Comparison of ENCODE assay signal across 8 cellular contexts in genomic region chr1:33081554-33082305, GRCh38. TPM values are rescaled to one million over a fixed set of nuclear protein-coding genes. Genes with fewer than 3 reads are reported as not detected.
A peak's percentile ranks its signal among the peaks of the same experiment; 100 is the strongest.
DNase-seq lines count a peak whose midpoint lies in the region; ATAC-seq and TF ChIP-seq lines count a peak whose summit lies in the region.

No MANE protein-coding gene starts in this region.

- in situ Hi-C loops in gastrocnemius medialis (cut with MboI; ENCODE audit: low sequenced_read_pairs in 4 of 4), result loop anchor here in 2 of 4 donors (5.0 to 10.0 kb wide), 2 partner anchors 144 to 147 kb away; no protein-coding TSS in a partner anchor

- H3K4me3 Mint-ChIP-seq in GM23338, result peak overlapping the region; percentile 66
- H3K4me3 Mint-ChIP-seq in activated CD8-positive, alpha-beta T cell treated with anti-CD3 and anti-CD28 coated beads for 36 hours, result peak overlapping the region; percentile 74

- H3K27me3 Mint-ChIP-seq in GM23338 (ENCODE audit: insufficient read depth, low read depth, poor library complexity), result peaks cover 27% of the 10 kb centered on the region
- no peaks in the 10 kb centered on the region for H3K27me3 Mint-ChIP-seq in activated CD8-positive, alpha-beta T cell treated with anti-CD3 and anti-CD28 coated beads for 36 hours

- no peaks in the 10 kb centered on the region for H4K20me1 ChIP-seq in GM23338 (replicated peaks; ENCODE audit: insufficient read depth)

- no peaks in the 10 kb centered on the region for H3F3A ChIP-seq in GM23338 (replicated peaks; ENCODE audit: low read depth)

- peak overlapping the region; percentile 96 for H3K4me2 ChIP-seq in GM23338

- TF ChIP-seq CTCF in GM23338 (conservative IDR thresholded peaks at IDR 0.05; ENCODE audit: low read depth in 2 of 2) (no peak), gastrocnemius medialis (IDR thresholded peaks at IDR 0.05 in 4 of 5, conservative IDR thresholded peaks at IDR 0.05 in 1 of 5) (no peak)
- no peak for TF ChIP-seq CTCF in activated CD8-positive, alpha-beta T cell treated with anti-CD3 and anti-CD28 coated beads for 36 hours (IDR thresholded peaks at IDR 0.05)

- H3K36me3 ChIP-seq in GM23338 (ENCODE audit: insufficient read depth) (no peaks in the 10 kb centered on the region), gastrocnemius medialis (no peaks in the 10 kb centered on the region)

- TF ChIP-seq POLR2A in gastrocnemius medialis (IDR thresholded peaks at IDR 0.05), result no peak

- peak; percentile 51 for DNase-seq in GM23338 (ENCODE audit: low spot score)
- DNase-seq in activated CD8-positive, alpha-beta T cell treated with anti-CD3 and anti-CD28 coated beads for 36 hours, result no peak
- peak in 2 of 3 donors; percentile 49 to 55 for DNase-seq in right cardiac atrium
- no peak for DNase-seq in gastrocnemius medialis
- DNase-seq in HuH-7 (ENCODE audit: low spot score), result no peak
- no peak for DNase-seq in ureter (ENCODE audit: low spot score)
- no peak for DNase-seq in DMS 273 (lab: John Stamatoyannopoulos, UW; ENCODE audit: unreplicated experiment)
- no peak for DNase-seq in activated naive CD4-positive, alpha-beta T cell treated with Interleukin-2 at 50 U/mL for 16 hours

- no peaks in the 10 kb centered on the region for H3K9me2 ChIP-seq in GM23338 (ENCODE audit: insufficient read depth)

- H3K79me2 ChIP-seq in GM23338 (replicated peaks; ENCODE audit: insufficient read depth), result no peaks in the 10 kb centered on the region

- POLR2A ChIA-PET in activated CD8-positive, alpha-beta T cell treated with anti-CD3 and anti-CD28 coated beads for 36 hours (lab: Charles Lee), result interaction anchor here (0.6 kb wide), 1 partner anchor 132 kb away, joined by 4 read pairs; no protein-coding TSS in a partner anchor

- H3K36me3 Mint-ChIP-seq in GM23338 (ENCODE audit: low read depth), result no peaks in the 10 kb centered on the region; the same call in 2 of the 3 replicates
- H3K36me3 Mint-ChIP-seq in activated CD8-positive, alpha-beta T cell treated with anti-CD3 and anti-CD28 coated beads for 36 hours (ENCODE audit: low read depth), result no peaks in the 10 kb centered on the region

- H3K27ac ChIP-seq in GM23338 (ENCODE audit: low read depth) (no peak overlapping the region), right cardiac atrium (ENCODE audit: low read length) (no peak overlapping the region), gastrocnemius medialis (peak overlapping the region in 2 of 4 donors; percentile 57 to 66)

- H3K9me3 ChIP-seq in right cardiac atrium (ENCODE audit: control insufficient read depth, low read length) (no peaks in the 10 kb centered on the region), gastrocnemius medialis (no peaks in the 10 kb centered on the region)

- H3K27me3 ChIP-seq in GM23338 (ENCODE audit: insufficient read depth) (peaks cover 64% of the 10 kb centered on the region), right cardiac atrium (ENCODE audit: control insufficient read depth, insufficient read depth) (no peaks in the 10 kb centered on the region), gastrocnemius medialis (no peaks in the 10 kb centered on the region)

- ATAC-seq in GM23338 (peak; percentile 21), right cardiac atrium (peak; percentile 8 to 39), gastrocnemius medialis (peak in 1 of 2 donors; percentile 3)
- no peak for ATAC-seq in activated CD8-positive, alpha-beta T cell treated with anti-CD3 and anti-CD28 coated beads for 36 hours

- H3K4me1 ChIP-seq in GM23338 (ENCODE audit: insufficient read depth) (peaks cover 11% of the 10 kb centered on the region; the same call in 1 of the 2 replicates), right cardiac atrium (ENCODE audit: control insufficient read depth, insufficient read depth, low read length) (no peaks in the 10 kb centered on the region), gastrocnemius medialis (peaks cover 13 to 18% of the 10 kb centered on the region in 2 donors)

- H3K9me3 Mint-ChIP-seq in GM23338, result no peaks in the 10 kb centered on the region
- no peaks in the 10 kb centered on the region for H3K9me3 Mint-ChIP-seq in activated CD8-positive, alpha-beta T cell treated with anti-CD3 and anti-CD28 coated beads for 36 hours

- intact Hi-C loops in activated CD8-positive, alpha-beta T cell treated with anti-CD3 and anti-CD28 coated beads for 36 hours (cut with micrococcal nuclease), result loop anchor here (10.0 kb wide), 1 partner anchor 147 kb away; no protein-coding TSS in a partner anchor
- intact Hi-C loops in right cardiac atrium (cut with DNase I) (loop anchor here (10.0 kb wide), 3 partner anchors 147 to 367 kb away; partner anchors contain the start of gene FNDC5 (in 2 of the 4)), gastrocnemius medialis (cut with DNase I; ENCODE audit: low total_unique reads) (loop anchor here (2.0 to 10.0 kb wide), 2 partner anchors 27 to 377 kb away; partner anchors contain the start of gene SYNC)

- 8% methylated on average over 35 of the region's 35 CpGs for WGBS in right cardiac atrium

- H3K4me3 ChIP-seq in GM23338, result peak overlapping the region; percentile 80
- peak overlapping the region; percentile 63 for H3K4me3 ChIP-seq in right cardiac atrium (ENCODE audit: low read length)
- H3K4me3 ChIP-seq in gastrocnemius medialis, result peak overlapping the region; percentile 63 to 80 (median 68)

- CTCF ChIA-PET in activated CD8-positive, alpha-beta T cell treated with anti-CD3 and anti-CD28 coated beads for 36 hours (lab: Charles Lee), result interaction anchor here (1.4 to 6.9 kb wide), 3 partner anchors 13 to 206 kb away, joined by 5 to 59 read pairs (median 9); no protein-coding TSS in a partner anchor

- no peak overlapping the region for H3K27ac Mint-ChIP-seq in GM23338
- no peak overlapping the region for H3K27ac Mint-ChIP-seq in activated CD8-positive, alpha-beta T cell treated with anti-CD3 and anti-CD28 coated beads for 36 hours

- peak overlapping the region; percentile 99 for H2AFZ ChIP-seq in GM23338

- peaks cover 10% of the 10 kb centered on the region for H3K4me1 Mint-ChIP-seq in GM23338
- peaks cover 18% of the 10 kb centered on the region for H3K4me1 Mint-ChIP-seq in activated CD8-positive, alpha-beta T cell treated with anti-CD3 and anti-CD28 coated beads for 36 hours (ENCODE audit: low read depth)

TF ChIP-seq in GM23338, 12 proteins besides CTCF, POLR2A, EP300 and RAD21:
- no peak for TF ChIP-seq ETS1 (IDR thresholded peaks at IDR 0.05)
- TF ChIP-seq REST (IDR thresholded peaks at IDR 0.05; ENCODE audit: unreplicated experiment), result no peak
- TF ChIP-seq POLR2AphosphoS5 (IDR thresholded peaks at IDR 0.05; ENCODE audit: low read depth), result no peak
- peak; percentile 26 for TF ChIP-seq EZH2 (IDR thresholded peaks at IDR 0.05; ENCODE audit: low read depth, unreplicated experiment)
- no peak for TF ChIP-seq JUNB (IDR thresholded peaks at IDR 0.05; ENCODE audit: unreplicated experiment)
- no peak for TF ChIP-seq CREB1 (CRISPR knock-in tag; IDR thresholded peaks at IDR 0.05; ENCODE audit: low read depth)
- no peak for TF ChIP-seq STAT1 (IDR thresholded peaks at IDR 0.05; ENCODE audit: unreplicated experiment)

RNA-seq across cellular contexts. Expression of gene AZIN2, which starts 0.8 kb away (rescaled TPM):
- 1.2 and 1.4 TPM in 2 replicates for total RNA-seq in GM23338 (2014; rRNA removed; shearing (Covaris generic))
- polyA plus RNA-seq in GM23338 (2016; fragmentation: Nextera tagmentation; extraction: Ambion mirVana), result 0.28 and 0.37 TPM in 2 replicates
- total RNA-seq in activated CD8-positive, alpha-beta T cell treated with anti-CD3 and anti-CD28 coated beads for 36 hours, result 1 to 10 TPM; 2.5 TPM
- 1 to 10 TPM; 4.1 to 7.9 (median 5.4) TPM for total RNA-seq in right cardiac atrium
- 2.4 TPM for polyA plus RNA-seq in right cardiac atrium
- total RNA-seq in gastrocnemius medialis, result 1 to 10 TPM in 3 of 4 donors, under 1 TPM in 1; 0.52 to 3.1 (median 1.2) TPM
- 4.6 TPM for total RNA-seq in ureter

RNA-seq across cellular contexts. Expression of gene AK2, which starts 45.0 kb away (rescaled TPM):
- total RNA-seq in GM23338 (2014; rRNA removed; shearing (Covaris generic)), result 142 and 165 TPM in 2 replicates
- polyA plus RNA-seq in GM23338 (2016; fragmentation: Nextera tagmentation; extraction: Ambion mirVana) (121 and 125 TPM in 2 replicates), right cardiac atrium (149 TPM)
- total RNA-seq in activated CD8-positive, alpha-beta T cell treated with anti-CD3 and anti-CD28 coated beads for 36 hours, result 100 to 1,000 TPM; 404 TPM
- total RNA-seq in right cardiac atrium (100 to 1,000 TPM; 114 to 143 (median 130) TPM), gastrocnemius medialis (100 to 1,000 TPM; 125 to 261 (median 152) TPM), ureter (203 TPM)

Comparison
In these comparisons a context has a peak if more than half of its experiments do, and no peak if none do; other contexts are left out.
1. DNase-seq: peak in GM23338 (single experiment) and right cardiac atrium (2 of 3); none in activated CD8-positive, alpha-beta T cell treated with anti-CD3 and anti-CD28 coated beads for 36 hours (single experiment), gastrocnemius medialis (0 of 2), HuH-7 (single experiment), ureter (single experiment), DMS 273 (single experiment) and activated naive CD4-positive, alpha-beta T cell treated with Interleukin-2 at 50 U/mL for 16 hours (single experiment).
2. Peak in every context shown above with its lines, with median percentiles within 50 percentile points of each other: H3K4me3 ChIP-seq.